14 cellular contexts compared by ENCODE assay signal in the genomic region with DNA sequence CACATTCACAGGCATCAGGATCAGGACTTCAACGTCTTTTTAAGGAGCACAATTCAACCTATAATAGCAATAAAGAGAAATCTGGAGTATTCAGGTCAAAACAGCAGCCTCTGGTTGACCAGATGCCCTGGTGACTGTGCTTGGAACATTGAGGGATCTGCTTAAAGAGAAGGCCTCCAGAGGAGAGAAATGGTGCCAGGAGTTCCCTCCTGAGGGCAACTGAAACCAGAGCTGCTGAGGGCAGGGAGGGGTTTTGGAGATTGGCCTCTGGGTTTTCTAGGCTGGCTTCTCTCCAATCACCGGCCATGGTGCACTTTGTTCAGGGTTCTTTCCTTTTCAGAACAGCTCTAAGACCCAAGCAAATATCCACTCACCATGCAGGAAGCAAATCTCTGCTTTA.
DNase-seq lines count a peak whose midpoint lies in the region; ATAC-seq lines count a peak whose summit lies in the region.
"Had no signal": no experiment of that assay in that cellular context is flagged by ENCODE, and none has a peak within 500 bp of the region (broad histone marks: within the 10 kb centered on the region; RNA-seq: fewer than 3 reads in every experiment).

No MANE protein-coding gene starts in this region.

- peak; percentile 3 for DNase-seq in NCI-H1105 (lab: John Stamatoyannopoulos, UW)
- no peak for DNase-seq in NCI-H1105 treated with DMSO at 0.1 percent for 48 hours (lab: John Stamatoyannopoulos, UW)
- DNase-seq in DMS 273 (lab: John Stamatoyannopoulos, UW; ENCODE audit: unreplicated experiment), result peak; percentile 48
- DNase-seq in NCI-H146 treated with DMSO at 0.1 percent for 48 hours (lab: John Stamatoyannopoulos, UW; ENCODE audit: unreplicated experiment), result peak; percentile 20
- peak; percentile 23 for DNase-seq in globus pallidus (ENCODE audit: low spot score)
- no peak for DNase-seq in stimulated activated CD4-positive, alpha-beta T cell treated with anti-CD3 and anti-CD28 coated beads, Interleukin-4, amount 100 ng/mL, for 4 hours
- DNase-seq in glomerular visceral epithelial cell (ENCODE audit: extremely low spot score), result no peak
- DNase-seq: CD8-positive, alpha-beta T cell; COR-L47; DMS53; H7; IMR-90 had no signal

- ATAC-seq in GM19463 (IDR thresholded peaks at IDR 0.05; ENCODE audit: unreplicated experiment), result no peak
- ATAC-seq: CD8-positive, alpha-beta T cell; GM23338 had no signal

Comparison
In these comparisons a context has a peak if more than half of its experiments do, and no peak if none do; other contexts are left out.
1. DNase-seq: peak in NCI-H1105 (single experiment), DMS 273 (single experiment), NCI-H146 treated with DMSO at 0.1 percent for 48 hours (single experiment) and globus pallidus (single experiment); none in NCI-H1105 treated with DMSO at 0.1 percent for 48 hours (single experiment), stimulated activated CD4-positive, alpha-beta T cell treated with anti-CD3 and anti-CD28 coated beads, Interleukin-4, amount 100 ng/mL, for 4 hours (0 of 2) and glomerular visceral epithelial cell (single experiment).